ENCODE assay signal across 21 cellular contexts in the genomic region with DNA sequence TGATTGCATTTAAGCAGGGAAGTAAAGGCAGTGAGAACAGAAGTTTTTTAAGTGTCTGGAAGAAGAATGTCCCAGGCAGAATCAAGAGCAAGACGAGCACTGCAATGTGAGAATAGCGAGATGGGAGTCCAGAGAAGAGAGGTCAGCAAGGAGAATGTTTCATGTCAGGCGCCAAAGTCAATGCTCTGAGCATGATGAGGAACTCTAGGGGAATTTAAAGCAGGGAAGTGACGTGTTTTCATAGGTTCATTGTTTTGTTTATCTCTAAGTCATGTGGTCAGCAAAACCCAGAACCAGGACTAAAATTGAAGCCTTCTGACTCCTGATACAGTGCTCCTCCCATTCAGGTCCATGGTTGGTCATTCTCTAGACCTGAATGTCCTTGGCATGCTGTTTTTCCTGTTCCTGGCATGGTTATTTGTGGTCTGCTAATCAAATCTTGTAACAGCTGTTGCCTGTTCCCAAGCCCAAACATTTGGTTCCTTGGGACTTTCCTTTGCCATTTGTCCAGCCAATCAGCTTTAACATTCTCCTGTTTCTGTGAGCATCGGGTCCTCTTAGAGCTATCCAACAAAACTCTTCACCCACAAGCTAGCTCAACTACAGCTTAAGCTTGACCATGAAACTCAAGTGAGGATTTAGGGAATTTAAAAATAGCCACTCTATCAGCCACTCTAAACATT. TPM values are rescaled to one million over a fixed set of nuclear protein-coding genes. Genes with fewer than 3 reads are reported as not detected.
A peak's percentile ranks its signal among the peaks of the same experiment; 100 is the strongest.
DNase-seq lines count a peak whose midpoint lies in the region; ATAC-seq and TF ChIP-seq lines count a peak whose summit lies in the region.
"Had no signal": no experiment of that assay in that cellular context is flagged by ENCODE, and none has a peak within 500 bp of the region (broad histone marks: within the 10 kb centered on the region; RNA-seq: fewer than 3 reads in every experiment).

No MANE protein-coding gene starts in this region.

- intact Hi-C loops in esophagus muscularis mucosa (cut with DNase I) = no loop called here
- intact Hi-C loops in left lung (cut with DNase I) = no loop called here
- intact Hi-C loops in dorsolateral prefrontal cortex (cut with DNase I) = no loop called here

- no peak for TF ChIP-seq EP300 in esophagus muscularis mucosa (IDR thresholded peaks at IDR 0.05)

- TF ChIP-seq POLR2A in esophagus muscularis mucosa (IDR thresholded peaks at IDR 0.05; ENCODE audit: low read depth) = no peak

- H3K27ac ChIP-seq in esophagus muscularis mucosa (replicated peaks in 1 of 4) (peak overlapping the region; percentile 34 to 63 (median 47)), left lung (no peak overlapping the region), thoracic aorta (peak overlapping the region; percentile 60 to 63), dorsolateral prefrontal cortex (peak overlapping the region in 21 of 59 donors; percentile 2 to 78 (median 30))
- H3K27ac ChIP-seq: SK-N-MC, suprapubic skin, vagina, VCaP had no signal

- H3K4me3 ChIP-seq in astrocyte of the spinal cord (ENCODE audit: low read depth, low read length) = no peak overlapping the region
- no peak overlapping the region for H3K4me3 ChIP-seq in esophagus muscularis mucosa
- no peak overlapping the region for H3K4me3 ChIP-seq in left lung
- no peak overlapping the region for H3K4me3 ChIP-seq in thoracic aorta
- H3K4me3 ChIP-seq in dorsolateral prefrontal cortex = no peak overlapping the region
- H3K4me3 ChIP-seq: GM12878, SK-N-MC, suprapubic skin, vagina had no signal

- DNase-seq in astrocyte of the spinal cord (ENCODE audit: low read depth, low spot score) (peak; percentile 8), esophagus muscularis mucosa (ENCODE audit: extremely low spot score) (no peak), left lung (no peak), thoracic aorta (ENCODE audit: low spot score) (no peak), dorsolateral prefrontal cortex (no peak)
- no peak for DNase-seq in activated CD8-positive, alpha-beta memory T cell treated with anti-CD3 and anti-CD28 coated beads for 24 hours
- DNase-seq: activated CD4-positive, alpha-beta T cell treated with anti-CD3 and anti-CD28 coated beads, Interleukin-2, amount 10 ng/mL, durations not matched to agents 7 days and 5 days; CD8-positive, alpha-beta T cell; DMS79 treated with DMSO at 0.1 percent for 48 hours; HFFc6; KG1; kidney glomerular epithelial cell; mesendoderm had no signal

- 62% methylated on average over 5 of the region's 5 CpGs for WGBS in esophagus muscularis mucosa

- H3K36me3 ChIP-seq in esophagus muscularis mucosa (no peaks in the 10 kb centered on the region), left lung (no peaks in the 10 kb centered on the region), thoracic aorta (no peaks in the 10 kb centered on the region)
- H3K36me3 ChIP-seq: suprapubic skin, vagina had no signal

- H3K9me3 ChIP-seq in esophagus muscularis mucosa = no peaks in the 10 kb centered on the region
- no peaks in the 10 kb centered on the region for H3K9me3 ChIP-seq in left lung
- no peaks in the 10 kb centered on the region for H3K9me3 ChIP-seq in thoracic aorta
- H3K9me3 ChIP-seq: suprapubic skin, vagina had no signal

- TF ChIP-seq CTCF in astrocyte of the spinal cord (IDR thresholded peaks at IDR 0.05; ENCODE audit: low read depth, low read length) = no peak
- no peak for TF ChIP-seq CTCF in esophagus muscularis mucosa (IDR thresholded peaks at IDR 0.05)
- no peak for TF ChIP-seq CTCF in left lung (IDR thresholded peaks at IDR 0.05)
- no peak for TF ChIP-seq CTCF in thoracic aorta (IDR thresholded peaks at IDR 0.05)
- TF ChIP-seq CTCF in dorsolateral prefrontal cortex (IDR thresholded peaks at IDR 0.05 in 54 of 56, conservative IDR thresholded peaks at IDR 0.05 in 2 of 56; ENCODE audit: low read depth in 1 of 56, partially characterized antibody in 56 of 56) = no peak

- peak; percentile 73 for ATAC-seq in left lung
- peak; percentile 28 for ATAC-seq in thoracic aorta (ENCODE audit: insufficient number of reproducible peaks, low FRiP score, low read depth)
- ATAC-seq in HG03135 (IDR thresholded peaks at IDR 0.05; ENCODE audit: unreplicated experiment) = no peak
- ATAC-seq: CD8-positive, alpha-beta T cell; GM12878; natural killer cell treated with Interleukin-12 subunit alpha and Interleukin-12 subunit beta and Interleukin-15 and Interleukin-18, amount 100 ng/mL, for 72 hours had no signal

- H3K27me3 ChIP-seq in esophagus muscularis mucosa = no peaks in the 10 kb centered on the region
- H3K27me3 ChIP-seq in left lung = no peaks in the 10 kb centered on the region
- H3K27me3 ChIP-seq in thoracic aorta (replicated peaks; ENCODE audit: insufficient read depth) = no peaks in the 10 kb centered on the region
- H3K27me3 ChIP-seq in dorsolateral prefrontal cortex = peaks cover 0 to 61% (median 11%) of the 10 kb centered on the region in 45 donors
- H3K27me3 ChIP-seq: suprapubic skin, vagina had no signal

- H3K4me1 ChIP-seq in esophagus muscularis mucosa = peaks cover 0 to 27% (median 25%) of the 10 kb centered on the region in 4 donors
- no peaks in the 10 kb centered on the region for H3K4me1 ChIP-seq in left lung
- peaks cover 0 to 13% of the 10 kb centered on the region in 2 donors for H3K4me1 ChIP-seq in thoracic aorta (ENCODE audit: control insufficient read depth in 1 of 2, low read depth in 2 of 2)
- H3K4me1 ChIP-seq: suprapubic skin, vagina had no signal

- in situ Hi-C loops in astrocyte of the spinal cord (cut with HindIII; ENCODE audit: low sequenced_read_pairs) = no loop called here

RNA-seq across cellular contexts. Expression of gene PTCHD1, which starts 37.7 kb away (rescaled TPM):
- total RNA-seq in esophagus muscularis mucosa (1 to 10 TPM; 5.8 to 9.1 (median 8.0) TPM), left lung (under 1 TPM; 0.35 to 0.81 TPM), thoracic aorta (1 to 10 TPM in 1 of 2 donors, under 1 TPM in 1; 0.54 to 1.6 TPM), dorsolateral prefrontal cortex (10 to 100 TPM in 70 of 120 experiments, 1 to 10 TPM in 50; 6.0 to 21.8 (median 10.6) TPM)
- total RNA-seq: activated CD4-positive, alpha-beta T cell treated with anti-CD3 and anti-CD28 coated beads, Interleukin-2, amount 10 ng/mL, durations not matched to agents 7 days and 5 days; CD8-positive, alpha-beta T cell; GM12878; HFFc6; natural killer cell treated with Interleukin-12 subunit alpha and Interleukin-12 subunit beta and Interleukin-15 and Interleukin-18, amount 100 ng/mL, for 72 hours; T-helper 2 cell treated with Interferon-gamma antibody and Interleukin-4, amounts not matched to agents 100 ng/mL and 5 ng/mL, for 36 hours had no signal

Comparison
In these comparisons a context has a peak if more than half of its experiments do, and no peak if none do; other contexts are left out.
1. H3K27ac ChIP-seq: peak in esophagus muscularis mucosa (4 of 4) and thoracic aorta (2 of 2); none in left lung (0 of 2).